13 cellular contexts compared by ENCODE assay signal in genomic region chr5:124697912-124698690, GRCh38. TPM values are rescaled to one million over a fixed set of nuclear protein-coding genes. Genes with fewer than 3 reads are reported as not detected.
A peak's percentile ranks its signal among the peaks of the same experiment; 100 is the strongest.
DNase-seq lines count a peak whose midpoint lies in the region; ATAC-seq, FAIRE-seq and TF ChIP-seq lines count a peak whose summit lies in the region.
"Had no signal": no experiment of that assay in that cellular context is flagged by ENCODE, and none has a peak within 500 bp of the region (broad histone marks: within the 10 kb centered on the region; RNA-seq: fewer than 3 reads in every experiment).

No MANE protein-coding gene starts in this region.

- peaks cover 65% of the 10 kb centered on the region for H3K4me1 Mint-ChIP-seq in mesothelial cell of epicardium
- H3K4me1 Mint-ChIP-seq: activated CD8-positive, alpha-beta memory T cell treated with anti-CD3 and anti-CD28 coated beads, Interleukin-2, amount 10 ng/mL, durations not matched to agents 7 days and 5 days had no signal

- DNase-seq in DMS153 treated with DMSO at 0.1 percent for 48 hours (lab: John Stamatoyannopoulos, UW; ENCODE audit: unreplicated experiment) (peak; percentile 12), DMS153 (lab: John Stamatoyannopoulos, UW) (no peak), endothelial cell of umbilical vein (ENCODE audit: low read depth, low spot score) (peak; percentile 34), mesothelial cell of epicardium (ENCODE audit: low spot score in 2 of 2, unreplicated experiment in 2 of 2) (no peak), tibial nerve (ENCODE audit: low spot score in 2 of 2) (no peak), NCI-H187 (lab: John Stamatoyannopoulos, UW) (no peak), HUDEP-2 (lab: John Stamatoyannopoulos, UW; ENCODE audit: unreplicated experiment in 76 of 76) (no peak)
- DNase-seq: activated CD8-positive, alpha-beta memory T cell treated with anti-CD3 and anti-CD28 coated beads, Interleukin-2, amount 10 ng/mL, durations not matched to agents 7 days and 5 days; left colon had no signal

- H3K36me3 ChIP-seq in endothelial cell of umbilical vein (ENCODE audit: control insufficient read depth in 2 of 2, extremely low read depth in 1 of 2, insufficient read depth in 2 of 2, low read length in 2 of 2) (peaks cover 0 to 2% of the 10 kb centered on the region in 2 experiments), tibial nerve (no peaks in the 10 kb centered on the region)

- H3K27me3 Mint-ChIP-seq in mesothelial cell of epicardium (ENCODE audit: low read depth): no peaks in the 10 kb centered on the region
- H3K27me3 Mint-ChIP-seq: activated CD8-positive, alpha-beta memory T cell treated with anti-CD3 and anti-CD28 coated beads, Interleukin-2, amount 10 ng/mL, durations not matched to agents 7 days and 5 days had no signal

- CTCF ChIA-PET in endothelial cell of umbilical vein (lab: Charles Lee): interaction anchor here (1.0 kb wide), 1 partner anchor 12 kb away, joined by 6 read pairs; no protein-coding TSS in a partner anchor

- H4K20me1 ChIP-seq in endothelial cell of umbilical vein (replicated peaks; ENCODE audit: control insufficient read depth, extremely low read depth, insufficient read depth, low read length): peaks cover 4% of the 10 kb centered on the region

- 36 to 37% methylated on average over 7 of the region's 7 CpGs for WGBS in tibial nerve, 2 donors

- H3K27me3 ChIP-seq in endothelial cell of umbilical vein (ENCODE audit: control insufficient read depth in 2 of 2, insufficient read depth in 2 of 2, low read length in 2 of 2) (no peaks in the 10 kb centered on the region), tibial nerve (no peaks in the 10 kb centered on the region)

- POLR2A ChIA-PET in endothelial cell of umbilical vein (lab: Charles Lee): no interaction called here

- H3K9me3 ChIP-seq in endothelial cell of umbilical vein (replicated peaks; ENCODE audit: control insufficient read depth, insufficient read depth, low read length): no peaks in the 10 kb centered on the region
- H3K9me3 ChIP-seq in tibial nerve: no peaks in the 10 kb centered on the region

- H3K9me1 ChIP-seq in endothelial cell of umbilical vein (replicated peaks; ENCODE audit: control insufficient read depth, extremely low read depth, insufficient read depth, low read length): no peaks in the 10 kb centered on the region

- H3K79me2 ChIP-seq in endothelial cell of umbilical vein (ENCODE audit: control insufficient read depth, insufficient read depth, low read length): peaks cover 4% of the 10 kb centered on the region

- no peak for ATAC-seq in HG03469 (IDR thresholded peaks at IDR 0.05; ENCODE audit: unreplicated experiment)
- ATAC-seq: activated CD8-positive, alpha-beta memory T cell treated with anti-CD3 and anti-CD28 coated beads, Interleukin-2, amount 10 ng/mL, durations not matched to agents 7 days and 5 days; SK-N-SH treated with all-trans-retinoic acid at 6 μM for 48 hours had no signal

- dilution Hi-C loops in endothelial cell of umbilical vein (cut with MboI; ENCODE audit: extremely low pct_ligation_motif_present, low sequenced_read_pairs): no loop called here

- H3K9ac ChIP-seq in endothelial cell of umbilical vein (replicated peaks; ENCODE audit: extremely low read depth, insufficient read depth, low read length): no peak overlapping the region

- H3K27ac ChIP-seq in endothelial cell of umbilical vein (ENCODE audit: insufficient read depth, low read depth, low read length) (no peak overlapping the region), tibial nerve (peak overlapping the region in 3 of 4 donors; percentile 40 to 78 (median 77))
- H3K27ac ChIP-seq: 22Rv1 had no signal

- BruUV-seq in endothelial cell of umbilical vein (replicated peaks; lab: Mats Ljungman, UMichigan): no TSS peak

- peak overlapping the region; percentile 79 for H3K27ac Mint-ChIP-seq in mesothelial cell of epicardium
- H3K27ac Mint-ChIP-seq: activated CD8-positive, alpha-beta memory T cell treated with anti-CD3 and anti-CD28 coated beads, Interleukin-2, amount 10 ng/mL, durations not matched to agents 7 days and 5 days had no signal

- H3K4me3 Mint-ChIP-seq in mesothelial cell of epicardium: no peak overlapping the region
- H3K4me3 Mint-ChIP-seq: activated CD8-positive, alpha-beta memory T cell treated with anti-CD3 and anti-CD28 coated beads, Interleukin-2, amount 10 ng/mL, durations not matched to agents 7 days and 5 days had no signal

- no peak for TF ChIP-seq POLR2A in endothelial cell of umbilical vein (IDR thresholded peaks at IDR 0.05; ENCODE audit: low read depth, low read length)
- no peak for TF ChIP-seq POLR2A in tibial nerve (IDR thresholded peaks at IDR 0.05)

- H3K4me3 ChIP-seq in endothelial cell of umbilical vein (replicated peaks in 1 of 3; ENCODE audit: insufficient read depth in 1 of 3, low read depth in 1 of 3, low read length in 3 of 3) (no peak overlapping the region), tibial nerve (no peak overlapping the region)

- no peak overlapping the region for H2AFZ ChIP-seq in endothelial cell of umbilical vein (ENCODE audit: low read depth, low read length)

- no peak for FAIRE-seq in endothelial cell of umbilical vein (lab: Jason Lieb, UNC)
- FAIRE-seq: colon had no signal

- peaks cover 4% of the 10 kb centered on the region for H3K9me3 Mint-ChIP-seq in mesothelial cell of epicardium

- no peaks in the 10 kb centered on the region for H3K4me1 ChIP-seq in endothelial cell of umbilical vein (ENCODE audit: control insufficient read depth, extremely low read depth, insufficient read depth, low read length)
- H3K4me1 ChIP-seq in tibial nerve: peaks cover 0 to 50% (median 5%) of the 10 kb centered on the region in 4 donors

- no peak for TF ChIP-seq CTCF in endothelial cell of umbilical vein (IDR thresholded peaks at IDR 0.05; ENCODE audit: extremely low read depth in 1 of 2, insufficient read depth in 1 of 2, low read depth in 1 of 2, low read length in 2 of 2)
- no peak for TF ChIP-seq CTCF in mesothelial cell of epicardium (IDR thresholded peaks at IDR 0.05; ENCODE audit: unreplicated experiment)
- no peak for TF ChIP-seq CTCF in tibial nerve (IDR thresholded peaks at IDR 0.05)

- H3K36me3 Mint-ChIP-seq in mesothelial cell of epicardium: peaks cover 10% of the 10 kb centered on the region
- H3K36me3 Mint-ChIP-seq: activated CD8-positive, alpha-beta memory T cell treated with anti-CD3 and anti-CD28 coated beads, Interleukin-2, amount 10 ng/mL, durations not matched to agents 7 days and 5 days had no signal

- intact Hi-C loops in endothelial cell of umbilical vein (cut with micrococcal nuclease): no loop called here

- no peak overlapping the region for H3K4me2 ChIP-seq in endothelial cell of umbilical vein (ENCODE audit: insufficient read depth, low read length)

- TF ChIP-seq EP300 in tibial nerve (IDR thresholded peaks at IDR 0.05): no peak

TF ChIP-seq in endothelial cell of umbilical vein, 7 proteins besides CTCF, POLR2A, EP300 and RAD21:
- TF ChIP-seq MYC (IDR thresholded peaks at IDR 0.05; ENCODE audit: low read depth, low read length): no peak
- TF ChIP-seq GATA2 (IDR thresholded peaks at IDR 0.05; ENCODE audit: insufficient read depth, insufficient read length, low read depth, low read length): no peak

RNA-seq across cellular contexts. Expression of gene ZNF608, which starts 48.3 kb away (rescaled TPM):
- total RNA-seq in endothelial cell of umbilical vein (29.8 and 33.6 TPM in 2 replicates), mesothelial cell of epicardium (31.8 to 35.0 TPM (median 34.3 TPM) in 3 replicates), tibial nerve (10 to 100 TPM; 16.3 to 34.8 (median 23.7) TPM)
- polyA plus RNA-seq in endothelial cell of umbilical vein: 10.6 and 16.2 TPM in 2 replicates
- 14.6 and 15.8 TPM in 2 replicates for polyA plus RNA-seq in endothelial cell of umbilical vein (2011; cell fraction: cytosol; rRNA removed)
- 39.5 and 45.2 TPM in 2 replicates for polyA plus RNA-seq in endothelial cell of umbilical vein (2011; cell fraction: nucleus; rRNA removed)
- polyA plus RNA-seq in endothelial cell of umbilical vein (2012): 14.6 and 21.7 TPM in 2 replicates
- polyA minus RNA-seq in endothelial cell of umbilical vein: 23.4 and 26.0 TPM in 2 replicates
- polyA minus RNA-seq in endothelial cell of umbilical vein (2011; cell fraction: cytosol; rRNA and poly(A)+ RNA removed): not detected
- polyA minus RNA-seq in endothelial cell of umbilical vein (2011; cell fraction: nucleus; rRNA and poly(A)+ RNA removed): 63.4 and 70.7 TPM in 2 replicates
- total RNA-seq: activated CD8-positive, alpha-beta memory T cell treated with anti-CD3 and anti-CD28 coated beads, Interleukin-2, amount 10 ng/mL, durations not matched to agents 7 days and 5 days had no signal

Comparison
In these comparisons a context has a peak if more than half of its experiments do, and no peak if none do; other contexts are left out.
1. DNase-seq: peak in DMS153 treated with DMSO at 0.1 percent for 48 hours (single experiment) and endothelial cell of umbilical vein (single experiment); none in DMS153 (single experiment), mesothelial cell of epicardium (0 of 2), tibial nerve (0 of 2), NCI-H187 (0 of 2) and HUDEP-2 (0 of 76).